Comparison of ENCODE assay signal across 4 cellular contexts in the genomic region with DNA sequence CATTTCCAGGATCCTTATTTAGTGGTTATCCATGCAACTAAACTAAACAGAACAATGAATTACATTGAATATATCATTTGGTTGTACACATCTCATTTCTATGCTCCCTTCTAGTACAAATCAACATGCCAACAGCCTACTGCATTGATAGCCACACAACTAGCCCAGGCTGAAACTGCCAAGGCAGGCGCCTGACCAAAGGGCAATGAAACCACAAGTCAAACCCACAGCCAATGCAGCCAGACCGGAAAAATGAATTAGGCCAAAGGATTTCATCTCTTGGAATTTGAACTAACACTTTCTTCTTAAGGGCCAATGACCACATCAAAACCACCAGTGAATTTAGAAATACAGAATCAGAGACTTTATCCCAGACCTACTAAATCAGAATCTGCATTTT.
TF ChIP-seq lines count a peak whose summit lies in the region.

No MANE protein-coding gene starts in this region.

TF ChIP-seq in liver, 16 proteins besides CTCF, POLR2A, EP300 and RAD21:
- TF ChIP-seq, protein P1, sequence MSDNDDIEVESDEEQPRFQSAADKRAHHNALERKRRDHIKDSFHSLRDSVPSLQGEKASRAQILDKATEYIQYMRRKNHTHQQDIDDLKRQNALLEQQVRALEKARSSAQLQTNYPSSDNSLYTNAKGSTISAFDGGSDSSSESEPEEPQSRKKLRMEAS (IDR thresholded peaks at IDR 0.05) = peak; percentile 30
- peak in 1 of 2 donors; percentile 81 for TF ChIP-seq HNF4A (conservative IDR thresholded peaks at IDR 0.05)
- no peak for TF ChIP-seq FOXA2 (IDR thresholded peaks at IDR 0.05)
- TF ChIP-seq RXRA (IDR thresholded peaks at IDR 0.05) = peak in 1 of 2 donors; percentile 65
- TF ChIP-seq EGR1 (IDR thresholded peaks at IDR 0.05; ENCODE audit: low read depth in 2 of 2) = no peak

TF ChIP-seq in HepG2, 621 proteins besides CTCF, POLR2A, EP300 and RAD21 (continued from another document and continues in another):
- TF ChIP-seq ZNF639 (CRISPR knock-in tag; conservative IDR thresholded peaks at IDR 0.05) (no peak), PHF8 (CRISPR knock-in tag; IDR thresholded peaks at IDR 0.05) (no peak), HNRNPLL (IDR thresholded peaks at IDR 0.05; ENCODE audit: low read depth, low read length, poor library complexity, severe bottlenecking) (no peak), SATB2 (CRISPR knock-in tag; IDR thresholded peaks at IDR 0.05) (no peak), HOXA3 (CRISPR knock-in tag; IDR thresholded peaks at IDR 0.05) (no peak), ZNF101 (CRISPR knock-in tag; IDR thresholded peaks at IDR 0.05; ENCODE audit: borderline replicate concordance, low read depth) (no peak), RBM39 (IDR thresholded peaks at IDR 0.05; ENCODE audit: low read depth, low read length, poor library complexity, severe bottlenecking) (no peak), HNRNPK (IDR thresholded peaks at IDR 0.05; ENCODE audit: low read depth, low read length, poor library complexity, severe bottlenecking) (no peak), TFAP4 (IDR thresholded peaks at IDR 0.05; ENCODE audit: borderline replicate concordance, low read depth) (no peak), KDM1A (CRISPR knock-in tag; IDR thresholded peaks at IDR 0.05) (no peak), ZFYVE20 (CRISPR knock-in tag; IDR thresholded peaks at IDR 0.05; ENCODE audit: borderline replicate concordance, low read depth) (no peak), ZNF121 (CRISPR knock-in tag; IDR thresholded peaks at IDR 0.05) (no peak)
- TF ChIP-seq, protein P2, sequence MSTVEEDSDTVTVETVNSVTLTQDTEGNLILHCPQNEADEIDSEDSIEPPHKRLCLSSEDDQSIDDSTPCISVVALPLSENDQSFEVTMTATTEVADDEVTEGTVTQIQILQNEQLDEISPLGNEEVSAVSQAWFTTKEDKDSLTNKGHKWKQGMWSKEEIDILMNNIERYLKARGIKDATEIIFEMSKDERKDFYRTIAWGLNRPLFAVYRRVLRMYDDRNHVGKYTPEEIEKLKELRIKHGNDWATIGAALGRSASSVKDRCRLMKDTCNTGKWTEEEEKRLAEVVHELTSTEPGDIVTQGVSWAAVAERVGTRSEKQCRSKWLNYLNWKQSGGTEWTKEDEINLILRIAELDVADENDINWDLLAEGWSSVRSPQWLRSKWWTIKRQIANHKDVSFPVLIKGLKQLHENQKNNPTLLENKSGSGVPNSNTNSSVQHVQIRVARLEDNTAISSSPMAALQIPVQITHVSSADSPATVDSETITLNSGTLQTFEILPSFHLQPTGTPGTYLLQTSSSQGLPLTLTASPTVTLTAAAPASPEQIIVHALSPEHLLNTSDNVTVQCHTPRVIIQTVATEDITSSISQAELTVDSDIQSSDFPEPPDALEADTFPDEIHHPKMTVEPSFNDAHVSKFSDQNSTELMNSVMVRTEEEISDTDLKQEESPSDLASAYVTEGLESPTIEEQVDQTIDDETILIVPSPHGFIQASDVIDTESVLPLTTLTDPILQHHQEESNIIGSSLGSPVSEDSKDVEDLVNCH (CRISPR knock-in tag; IDR thresholded peaks at IDR 0.05) = no peak

TF ChIP-seq in GM23338, 12 proteins besides CTCF, POLR2A, EP300 and RAD21 (continues in another document):
- no peak for TF ChIP-seq ZNF462 (CRISPR knock-in tag; IDR thresholded peaks at IDR 0.05)
- no peak for TF ChIP-seq ETS1 (IDR thresholded peaks at IDR 0.05)
- TF ChIP-seq EZH2phosphoT487 (IDR thresholded peaks at IDR 0.05; ENCODE audit: unreplicated experiment) = no peak
- no peak for TF ChIP-seq JUNB (IDR thresholded peaks at IDR 0.05; ENCODE audit: unreplicated experiment)
- TF ChIP-seq EZH2 (IDR thresholded peaks at IDR 0.05; ENCODE audit: low read depth, unreplicated experiment) = no peak
- no peak for TF ChIP-seq ZNF331 (CRISPR knock-in tag; IDR thresholded peaks at IDR 0.05; ENCODE audit: low read depth)

TF ChIP-seq in HEK293T, 16 proteins besides CTCF, POLR2A, EP300 and RAD21 (continued from another document):
- TF ChIP-seq PKNOX1 (IDR thresholded peaks at IDR 0.05) = no peak
- TF ChIP-seq SP1 (IDR thresholded peaks at IDR 0.05) = no peak
- no peak for TF ChIP-seq ZNF384 (IDR thresholded peaks at IDR 0.05)
- TF ChIP-seq SUZ12 (IDR thresholded peaks at IDR 0.05) = no peak
- no peak for TF ChIP-seq BHLHE40 (IDR thresholded peaks at IDR 0.05; ENCODE audit: borderline replicate concordance)
- no peak for TF ChIP-seq FOXA1 (IDR thresholded peaks at IDR 0.05)
- no peak for TF ChIP-seq FOXM1 (IDR thresholded peaks at IDR 0.05; ENCODE audit: borderline replicate concordance)
- TF ChIP-seq HDGF (IDR thresholded peaks at IDR 0.05; ENCODE audit: borderline replicate concordance) = no peak
